23 cellular contexts compared by ENCODE assay signal in genomic region chr1:17401841-17402240, GRCh38. TPM values are rescaled to one million over a fixed set of nuclear protein-coding genes. Genes with fewer than 3 reads are reported as not detected.
DNase-seq lines count a peak whose midpoint lies in the region; ATAC-seq and TF ChIP-seq lines count a peak whose summit lies in the region.
"Had no signal": no experiment of that assay in that cellular context is flagged by ENCODE, and none has a peak within 500 bp of the region (broad histone marks: within the 10 kb centered on the region; RNA-seq: fewer than 3 reads in every experiment).

No MANE protein-coding gene starts in this region.

- H2AK5ac ChIP-seq in neuronal stem cell (ENCODE audit: low read depth, low read length), result peak overlapping the region; percentile 86

- no peak for TF ChIP-seq CTCF in WERI-Rb-1 (IDR thresholded peaks at IDR 0.05; ENCODE audit: low read depth, low read length)

- peak overlapping the region; percentile 32 for H4K8ac ChIP-seq in neuronal stem cell (ENCODE audit: low read depth, low read length)

- H3K27ac ChIP-seq in WERI-Rb-1 (peak overlapping the region; percentile 50), neuronal stem cell (replicated peaks; ENCODE audit: low read length) (no peak overlapping the region)
- H3K27ac ChIP-seq: A549; BLaER1 treated with 17β-estradiol and CSF1 and Interleukin-3, amounts not matched to agents 10 nM and 100 nM; GM23248 had no signal

- peaks cover 6 to 24% of the 10 kb centered on the region in 2 donors for H3K4me1 ChIP-seq in neuronal stem cell (ENCODE audit: control insufficient read depth in 2 of 2, insufficient read depth in 1 of 2, low read depth in 1 of 2, low read length in 2 of 2)
- H3K4me1 ChIP-seq: A549, BE2C, HAP-1 had no signal

- peak overlapping the region; percentile 67 for H3K9ac ChIP-seq in neuronal stem cell (ENCODE audit: low read depth, low read length, poor library complexity)
- H3K9ac ChIP-seq: BLaER1 treated with 17β-estradiol and CSF1 and Interleukin-3, amounts not matched to agents 10 nM and 100 nM; GM23248 had no signal

- no peaks in the 10 kb centered on the region for H3K9me3 ChIP-seq in WERI-Rb-1 (ENCODE audit: severe bottlenecking)
- H3K9me3 ChIP-seq in neuronal stem cell (replicated peaks in 1 of 2; ENCODE audit: control insufficient read depth in 2 of 2, insufficient read depth in 1 of 2, low read depth in 1 of 2, low read length in 2 of 2), result no peaks in the 10 kb centered on the region
- H3K9me3 ChIP-seq: A549; BE2C; BLaER1 treated with 17β-estradiol and CSF1 and Interleukin-3, amounts not matched to agents 10 nM and 100 nM; HAP-1 had no signal

- peak overlapping the region; percentile 3 for H2BK15ac ChIP-seq in neuronal stem cell (ENCODE audit: low read length)

- H3K4ac ChIP-seq in neuronal stem cell (ENCODE audit: low read length), result no peak overlapping the region

- H3K4me3 ChIP-seq in WERI-Rb-1 (ENCODE audit: low read depth, low read length) (no peak overlapping the region), neuronal stem cell (ENCODE audit: low read length in 2 of 2) (no peak overlapping the region)
- H3K4me3 ChIP-seq: A549; BLaER1 treated with 17β-estradiol and CSF1 and Interleukin-3, amounts not matched to agents 10 nM and 100 nM; GM12878; GM23248; HAP-1 had no signal

- H3K14ac ChIP-seq in neuronal stem cell (ENCODE audit: low read length), result peak overlapping the region; percentile 14

- H3K27me3 Mint-ChIP-seq in activated T-cell treated with anti-CD3 and anti-CD28 coated beads, Interleukin-2, amount 50 U/mL, for 72 hours (ENCODE audit: low read depth), result no peaks in the 10 kb centered on the region
- no peaks in the 10 kb centered on the region for H3K27me3 Mint-ChIP-seq in activated T-cell treated with anti-CD3 and anti-CD28 coated beads, Interleukin-2, amount 50 U/mL, for 4 hours (ENCODE audit: low read depth)
- H3K27me3 Mint-ChIP-seq: CD4-positive, alpha-beta T cell had no signal

- no CpG with 5 or more reads among the region's 4 CpGs for WGBS in neuronal stem cell (ENCODE audit: extremely low coverage in 2 of 2, insufficient read length in 2 of 2, insufficient replicate concordance in 1 of 2), 2 donors

- no peak overlapping the region for H2BK5ac ChIP-seq in neuronal stem cell (ENCODE audit: low read length)

- H2BK120ac ChIP-seq in neuronal stem cell (ENCODE audit: low read depth, low read length), result peak overlapping the region; percentile 95

- H3K36me3 ChIP-seq in WERI-Rb-1, result peaks cover 15% of the 10 kb centered on the region
- peaks cover 4 to 11% of the 10 kb centered on the region in 2 donors for H3K36me3 ChIP-seq in neuronal stem cell (replicated peaks in 1 of 2; ENCODE audit: control insufficient read depth in 2 of 2, insufficient read depth in 2 of 2, low read length in 2 of 2)

- no peak overlapping the region for H3K4me3 Mint-ChIP-seq in activated T-cell treated with anti-CD3 and anti-CD28 coated beads, Interleukin-2, amount 50 U/mL, for 72 hours
- H3K4me3 Mint-ChIP-seq in activated T-cell treated with anti-CD3 and anti-CD28 coated beads, Interleukin-2, amount 50 U/mL, for 4 hours, result no peak overlapping the region
- H3K4me3 Mint-ChIP-seq: CD14-positive monocyte; CD4-positive, alpha-beta T cell; CD8-positive, alpha-beta memory T cell had no signal

- no peak for DNase-seq in activated T-cell treated with anti-CD3 and anti-CD28 coated beads, Interleukin-2, amount 50 U/mL, for 72 hours
- DNase-seq in activated T-cell treated with anti-CD3 and anti-CD28 coated beads, Interleukin-2, amount 50 U/mL, for 4 hours, result no peak
- DNase-seq in WERI-Rb-1 (peak; percentile 77), neuronal stem cell (ENCODE audit: low spot score) (no peak)
- DNase-seq: 8988T; ACHN; AML-193; BE2C; CD4-positive, alpha-beta T cell; CD8-positive, alpha-beta memory T cell; DMS 273 treated with DMSO at 0.1 percent for 48 hours; DMS79; EL; GDM1; GM23248 had no signal

- peak overlapping the region; percentile 11 for H3K23ac ChIP-seq in neuronal stem cell (ENCODE audit: low read depth, low read length, poor library complexity)

- no peaks in the 10 kb centered on the region for H3K79me1 ChIP-seq in neuronal stem cell (ENCODE audit: low read depth, low read length)

- H3K27me3 ChIP-seq in WERI-Rb-1 (ENCODE audit: insufficient read depth, low read depth, severe bottlenecking) (no peaks in the 10 kb centered on the region), neuronal stem cell (ENCODE audit: control insufficient read depth in 3 of 3, insufficient read depth in 3 of 3, low read depth in 1 of 3, low read length in 3 of 3) (peaks cover 0 to 15% (median 0%) of the 10 kb centered on the region in 3 experiments)
- H3K27me3 ChIP-seq: BE2C; BLaER1 treated with 17β-estradiol and CSF1 and Interleukin-3, amounts not matched to agents 10 nM and 100 nM had no signal

- peak; percentile 20 to 22 for ATAC-seq in activated T-cell treated with anti-CD3 and anti-CD28 coated beads, Interleukin-2, amount 50 U/mL, for 72 hours (replicated peaks in 1 of 2)
- no peak for ATAC-seq in activated T-cell treated with anti-CD3 and anti-CD28 coated beads, Interleukin-2, amount 50 U/mL, for 4 hours
- ATAC-seq in GM21786 (IDR thresholded peaks at IDR 0.05; ENCODE audit: unreplicated experiment) (no peak), GM18498 (IDR thresholded peaks at IDR 0.05; ENCODE audit: unreplicated experiment) (no peak)
- ATAC-seq: A549, GM12878 had no signal

- H2AFZ ChIP-seq in neuronal stem cell (ENCODE audit: low read length), result no peak overlapping the region
- H2AFZ ChIP-seq: GM23248 had no signal

- H4K91ac ChIP-seq in neuronal stem cell (ENCODE audit: low read depth, low read length, poor library complexity), result peak overlapping the region; percentile 64

- H3K18ac ChIP-seq in neuronal stem cell (ENCODE audit: low read length), result peak overlapping the region; percentile 61

- no peaks in the 10 kb centered on the region for H3K4me1 Mint-ChIP-seq in activated T-cell treated with anti-CD3 and anti-CD28 coated beads, Interleukin-2, amount 50 U/mL, for 72 hours (ENCODE audit: low read depth)
- peaks cover 2% of the 10 kb centered on the region for H3K4me1 Mint-ChIP-seq in activated T-cell treated with anti-CD3 and anti-CD28 coated beads, Interleukin-2, amount 50 U/mL, for 4 hours (ENCODE audit: low read depth)
- H3K4me1 Mint-ChIP-seq: CD8-positive, alpha-beta memory T cell had no signal

- H3K36me3 Mint-ChIP-seq in activated T-cell treated with anti-CD3 and anti-CD28 coated beads, Interleukin-2, amount 50 U/mL, for 72 hours (ENCODE audit: insufficient read depth in 2 of 2), result peaks cover 0 to 3% of the 10 kb centered on the region in 2 donors
- H3K36me3 Mint-ChIP-seq in activated T-cell treated with anti-CD3 and anti-CD28 coated beads, Interleukin-2, amount 50 U/mL, for 4 hours (ENCODE audit: insufficient read depth), result peaks cover 2% of the 10 kb centered on the region

- H3K27ac Mint-ChIP-seq in activated T-cell treated with anti-CD3 and anti-CD28 coated beads, Interleukin-2, amount 50 U/mL, for 72 hours, result no peak overlapping the region
- H3K27ac Mint-ChIP-seq: CD14-positive monocyte; CD4-positive, alpha-beta T cell had no signal

- H3K4me2 ChIP-seq in neuronal stem cell (ENCODE audit: insufficient read depth, low read length, poor library complexity, severe bottlenecking), result no peak overlapping the region
- H3K4me2 ChIP-seq: A549; BLaER1 treated with 17β-estradiol and CSF1 and Interleukin-3, amounts not matched to agents 10 nM and 100 nM had no signal

- no peaks in the 10 kb centered on the region for H3K9me3 Mint-ChIP-seq in activated T-cell treated with anti-CD3 and anti-CD28 coated beads, Interleukin-2, amount 50 U/mL, for 72 hours
- no peaks in the 10 kb centered on the region for H3K9me3 Mint-ChIP-seq in activated T-cell treated with anti-CD3 and anti-CD28 coated beads, Interleukin-2, amount 50 U/mL, for 4 hours
- H3K9me3 Mint-ChIP-seq: CD14-positive monocyte; CD4-positive, alpha-beta T cell; CD8-positive, alpha-beta memory T cell had no signal

- no peak overlapping the region for H2BK12ac ChIP-seq in neuronal stem cell (ENCODE audit: low read length)

RNA-seq across cellular contexts. Expression of gene PADI6, which starts 29.8 kb away (rescaled TPM):
- total RNA-seq in activated T-cell treated with anti-CD3 and anti-CD28 coated beads, Interleukin-2, amount 50 U/mL, for 72 hours, result not detected
- total RNA-seq in activated T-cell treated with anti-CD3 and anti-CD28 coated beads, Interleukin-2, amount 50 U/mL, for 4 hours, result not detected
- polyA plus RNA-seq in neuronal stem cell (2013, experiment 1 of 2), result not detected
- not detected for polyA plus RNA-seq in neuronal stem cell (2013, experiment 2 of 2)
- total RNA-seq: CD4-positive, alpha-beta T cell; CD8-positive, alpha-beta memory T cell; GM12878; GM23248; H4 had no signal
- polyA plus RNA-seq: A549; CD8-positive, alpha-beta memory T cell; GM12878; GM23248 had no signal

RNA-seq across cellular contexts. Expression of gene RCC2, which starts 37.6 kb away (rescaled TPM):
- total RNA-seq in activated T-cell treated with anti-CD3 and anti-CD28 coated beads, Interleukin-2, amount 50 U/mL, for 72 hours, result 100 to 1,000 TPM; 217 to 272 TPM
- total RNA-seq in activated T-cell treated with anti-CD3 and anti-CD28 coated beads, Interleukin-2, amount 50 U/mL, for 4 hours, result 100 to 1,000 TPM; 114 to 130 (median 122) TPM
- polyA plus RNA-seq in neuronal stem cell (2013, experiment 1 of 2), result 122 TPM
- 124 TPM for polyA plus RNA-seq in neuronal stem cell (2013, experiment 2 of 2)

Comparison
In these comparisons a context has a peak if more than half of its experiments do, and no peak if none do; other contexts are left out.
1. ATAC-seq: peak in activated T-cell treated with anti-CD3 and anti-CD28 coated beads, Interleukin-2, amount 50 U/mL, for 72 hours (2 of 2); none in activated T-cell treated with anti-CD3 and anti-CD28 coated beads, Interleukin-2, amount 50 U/mL, for 4 hours (0 of 2), GM21786 (single experiment) and GM18498 (single experiment).